Comparison of ENCODE assay signal across 11 cellular contexts in the genomic region with DNA sequence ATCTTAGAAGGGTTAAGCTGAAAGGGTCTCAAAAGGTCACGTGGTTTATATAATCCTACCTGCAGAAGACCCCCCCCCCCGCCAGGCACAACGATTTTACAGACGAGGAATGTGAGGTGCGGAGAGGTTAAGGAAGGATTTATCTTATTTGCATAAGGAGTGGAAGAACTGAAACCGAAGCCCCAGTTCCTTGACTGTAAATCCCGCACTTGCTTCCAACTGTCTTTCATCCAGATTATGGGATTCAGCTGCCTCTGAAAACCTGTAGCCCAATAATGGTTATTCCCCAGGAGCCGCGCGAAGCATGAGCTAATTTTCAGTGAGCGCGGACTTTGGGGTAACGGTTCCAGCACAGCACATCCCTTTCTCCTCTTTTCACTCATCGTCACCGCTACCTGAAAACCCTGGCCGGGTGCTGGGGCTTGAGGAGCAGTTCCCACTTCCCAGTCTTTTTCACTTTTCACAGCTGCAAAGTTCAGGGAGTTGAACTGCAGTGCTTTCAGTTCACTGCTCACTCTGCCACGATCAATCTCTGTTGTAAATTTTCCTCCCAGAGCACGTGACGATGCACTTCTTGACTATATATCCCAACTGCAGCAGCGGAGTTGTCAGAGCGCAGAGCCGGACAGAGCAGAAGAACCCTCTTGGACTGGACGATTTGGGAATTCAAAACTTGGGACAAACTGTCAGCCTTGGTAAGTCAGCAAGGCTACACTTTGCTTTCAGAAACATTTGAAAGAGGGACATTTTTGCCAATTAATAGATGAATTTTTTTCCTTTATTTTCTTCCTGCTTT. TPM values are rescaled to one million over a fixed set of nuclear protein-coding genes. Genes with fewer than 3 reads are reported as not detected.
DNase-seq lines count a peak whose midpoint lies in the region; ATAC-seq and TF ChIP-seq lines count a peak whose summit lies in the region.
"Had no signal": no experiment of that assay in that cellular context is flagged by ENCODE, and none has a peak within 500 bp of the region (broad histone marks: within the 10 kb centered on the region; RNA-seq: fewer than 3 reads in every experiment).

A gene with protein sequence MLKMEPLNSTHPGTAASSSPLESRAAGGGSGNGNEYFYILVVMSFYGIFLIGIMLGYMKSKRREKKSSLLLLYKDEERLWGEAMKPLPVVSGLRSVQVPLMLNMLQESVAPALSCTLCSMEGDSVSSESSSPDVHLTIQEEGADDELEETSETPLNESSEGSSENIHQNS (plus strand): TSS at position 611 of the 796 bp plus-strand sequence. CDS start 641 bp downstream, outside the sequence.

- CTCF ChIA-PET in Calu3 (lab: Charles Lee) (interaction anchor here (0.6 to 1.0 kb wide), 4 partner anchors 12 to 529 kb away, joined by 3 to 8 read pairs (median 4); no protein-coding TSS in a partner anchor), T-cell (lab: Charles Lee) (interaction anchor here in 1 of 2 donors (0.5 kb wide), 1 partner anchor 750 kb away, joined by 3 read pairs; no protein-coding TSS in a partner anchor)

- no TSS peak for BruUV-seq in Calu3 (replicated peaks; lab: Mats Ljungman, UMichigan)

- H3K4me1 Mint-ChIP-seq in Calu3 (ENCODE audit: low read depth, unreplicated experiment), result peaks cover 10% of the 10 kb centered on the region
- no peaks in the 10 kb centered on the region for H3K4me1 Mint-ChIP-seq in T-cell

- no peaks in the 10 kb centered on the region for H3K9me3 Mint-ChIP-seq in Calu3 (ENCODE audit: low read depth, unreplicated experiment)
- peaks cover 0 to 3% (median 0%) of the 10 kb centered on the region in 3 donors for H3K9me3 Mint-ChIP-seq in T-cell

- intact Hi-C loops in Calu3 (cut with micrococcal nuclease; ENCODE audit: unreplicated experiment), result no loop called here
- intact Hi-C loops in sciatic nerve (cut with DNase I), result no loop called here

- DNase-seq in Calu3 (peak; percentile 8), hepatic stellate cell (ENCODE audit: low spot score) (peak; percentile 74), sciatic nerve (ENCODE audit: low spot score) (peak; percentile 69), hippocampal formation (lab: John Stamatoyannopoulos, UW) (no peak), T-cell (no peak)
- no peak for DNase-seq in activated naive CD4-positive, alpha-beta T cell treated with anti-CD3 and anti-CD28 coated beads, Interleukin-2, amount 50 U/mL, for 16 hours
- DNase-seq: GDM1; NCI-H2081 treated with DMSO at 0.1 percent for 48 hours; stimulated activated naive CD4-positive, alpha-beta T cell treated with Interleukin-2 at 50 U/mL for 16 hours had no signal

- H3K4me3 Mint-ChIP-seq in Calu3 (ENCODE audit: low read depth, unreplicated experiment), result peak within 1 kb of the TSS; percentile 74
- no peak within 1 kb of the TSS for H3K4me3 Mint-ChIP-seq in T-cell

- H3K36me3 Mint-ChIP-seq in Calu3 (ENCODE audit: insufficient read depth, unreplicated experiment) (no peaks in the 10 kb centered on the region), T-cell (no peaks in the 10 kb centered on the region)

- no peak for TF ChIP-seq CTCF in Calu3 (IDR thresholded peaks at IDR 0.05; ENCODE audit: unreplicated experiment)

- POLR2A ChIA-PET in T-cell (lab: Charles Lee), result no interaction called here

- peak; percentile 33 for ATAC-seq in sciatic nerve
- no peak for ATAC-seq in GM18909 (IDR thresholded peaks at IDR 0.05; ENCODE audit: poor library complexity, unreplicated experiment)
- ATAC-seq in T-cell (replicated peaks in 1 of 4), result no peak

- H3K27ac Mint-ChIP-seq in Calu3 (ENCODE audit: unreplicated experiment), result peak within 1 kb of the TSS; percentile 58
- no peak within 1 kb of the TSS for H3K27ac Mint-ChIP-seq in T-cell

- peak within 1 kb of the TSS; percentile 20 for H3K27ac ChIP-seq in angular gyrus (ENCODE audit: low read depth, low read length)

- peaks cover 13% of the 10 kb centered on the region for H3K27me3 Mint-ChIP-seq in Calu3 (ENCODE audit: unreplicated experiment)
- peaks cover 15 to 24% of the 10 kb centered on the region in 2 donors for H3K27me3 Mint-ChIP-seq in T-cell

RNA-seq across cellular contexts. Expression of the gene that starts here (rescaled TPM):
- total RNA-seq in Calu3 (2022) (not detected in 2 replicates), sciatic nerve (7.3 TPM), T-cell (not detected)

Comparison
In these comparisons a context has a peak if more than half of its experiments do, and no peak if none do; other contexts are left out.
1. Peak in DNase-seq in Calu3; RNA of the gene not detected or under 1 TPM.
2. DNase-seq: peak in hepatic stellate cell (single experiment) and sciatic nerve (single experiment); none in activated naive CD4-positive, alpha-beta T cell treated with anti-CD3 and anti-CD28 coated beads, Interleukin-2, amount 50 U/mL, for 16 hours (single experiment), hippocampal formation (0 of 2) and T-cell (0 of 34).